ENCODE assay signal across 16 cellular contexts in genomic region chr1:61455400-61455799, GRCh38.
A peak's percentile ranks its signal among the peaks of the same experiment; 100 is the strongest.
DNase-seq lines count a peak whose midpoint lies in the region; ATAC-seq and TF ChIP-seq lines count a peak whose summit lies in the region.
"Had no signal": no experiment of that assay in that cellular context is flagged by ENCODE, and none has a peak within 500 bp of the region (broad histone marks: within the 10 kb centered on the region; RNA-seq: fewer than 3 reads in every experiment).

No MANE protein-coding gene starts in this region.

- intact Hi-C loops in activated CD8-positive, alpha-beta T cell treated with anti-CD3 and anti-CD28 coated beads for 36 hours (cut with micrococcal nuclease) = no loop called here

- no peak overlapping the region for H3K4me3 Mint-ChIP-seq in activated CD8-positive, alpha-beta T cell treated with anti-CD3 and anti-CD28 coated beads for 36 hours
- no peak overlapping the region for H3K4me3 Mint-ChIP-seq in activated CD8-positive, alpha-beta T cell treated with anti-CD3 and anti-CD28 coated beads, Interleukin-2, amount 10 ng/mL, durations not matched to agents 7 days and 5 days
- H3K4me3 Mint-ChIP-seq in T-helper 17 cell = no peak overlapping the region
- no peak overlapping the region for H3K4me3 Mint-ChIP-seq in activated CD4-positive, alpha-beta T cell treated with anti-CD3 and anti-CD28 coated beads, Interleukin-2, amount 10 ng/mL, durations not matched to agents 7 days and 5 days
- H3K4me3 Mint-ChIP-seq: CD4-positive, alpha-beta T cell had no signal

- H3K4me3 ChIP-seq in thoracic aorta = no peak overlapping the region

- H3K9me3 Mint-ChIP-seq in activated CD8-positive, alpha-beta T cell treated with anti-CD3 and anti-CD28 coated beads for 36 hours = no peaks in the 10 kb centered on the region
- no peaks in the 10 kb centered on the region for H3K9me3 Mint-ChIP-seq in activated CD8-positive, alpha-beta T cell treated with anti-CD3 and anti-CD28 coated beads, Interleukin-2, amount 10 ng/mL, durations not matched to agents 7 days and 5 days (ENCODE audit: insufficient read depth)
- no peaks in the 10 kb centered on the region for H3K9me3 Mint-ChIP-seq in activated CD4-positive, alpha-beta T cell treated with anti-CD3 and anti-CD28 coated beads, Interleukin-2, amount 10 ng/mL, durations not matched to agents 7 days and 5 days
- H3K9me3 Mint-ChIP-seq: CD4-positive, alpha-beta T cell had no signal

- POLR2A ChIA-PET in activated CD8-positive, alpha-beta T cell treated with anti-CD3 and anti-CD28 coated beads for 36 hours (lab: Charles Lee) = no interaction called here
- POLR2A ChIA-PET in activated CD8-positive, alpha-beta T cell treated with anti-CD3 and anti-CD28 coated beads, Interleukin-2, amount 10 ng/mL, durations not matched to agents 7 days and 5 days (lab: Charles Lee) = no interaction called here
- POLR2A ChIA-PET in activated CD4-positive, alpha-beta T cell treated with anti-CD3 and anti-CD28 coated beads, Interleukin-2, amount 10 ng/mL, durations not matched to agents 7 days and 5 days (lab: Charles Lee) = no interaction called here

- H3K9me3 ChIP-seq in T-helper 17 cell (ENCODE audit: control insufficient read depth, low read length, poor library complexity, severe bottlenecking) (no peaks in the 10 kb centered on the region), thoracic aorta (no peaks in the 10 kb centered on the region)

- no peak for ATAC-seq in activated CD8-positive, alpha-beta T cell treated with anti-CD3 and anti-CD28 coated beads for 36 hours
- ATAC-seq in activated CD8-positive, alpha-beta T cell treated with anti-CD3 and anti-CD28 coated beads, Interleukin-2, amount 10 ng/mL, durations not matched to agents 7 days and 5 days = no peak
- ATAC-seq in T-helper 17 cell = no peak
- ATAC-seq in thoracic aorta (ENCODE audit: insufficient number of reproducible peaks, low FRiP score, low read depth) = no peak
- ATAC-seq in GM18867 (IDR thresholded peaks at IDR 0.05; ENCODE audit: unreplicated experiment) = no peak
- ATAC-seq in GM21737 (IDR thresholded peaks at IDR 0.05; ENCODE audit: unreplicated experiment) = no peak
- ATAC-seq: Panc1 had no signal

- peak overlapping the region; percentile 93 to 95 for H3K27ac ChIP-seq in thoracic aorta

- peaks cover 8% of the 10 kb centered on the region for H3K4me1 Mint-ChIP-seq in activated CD8-positive, alpha-beta T cell treated with anti-CD3 and anti-CD28 coated beads for 36 hours (ENCODE audit: low read depth)
- peaks cover 9% of the 10 kb centered on the region for H3K4me1 Mint-ChIP-seq in activated CD8-positive, alpha-beta T cell treated with anti-CD3 and anti-CD28 coated beads, Interleukin-2, amount 10 ng/mL, durations not matched to agents 7 days and 5 days (ENCODE audit: low read depth)
- peaks cover 7% of the 10 kb centered on the region for H3K4me1 Mint-ChIP-seq in T-helper 17 cell
- peaks cover 6% of the 10 kb centered on the region for H3K4me1 Mint-ChIP-seq in activated CD4-positive, alpha-beta T cell treated with anti-CD3 and anti-CD28 coated beads, Interleukin-2, amount 10 ng/mL, durations not matched to agents 7 days and 5 days

- DNase-seq in activated CD8-positive, alpha-beta T cell treated with anti-CD3 and anti-CD28 coated beads for 36 hours = peak; percentile 4
- no peak for DNase-seq in activated CD8-positive, alpha-beta T cell treated with anti-CD3 and anti-CD28 coated beads, Interleukin-2, amount 10 ng/mL, durations not matched to agents 7 days and 5 days
- no peak for DNase-seq in T-helper 17 cell
- DNase-seq in left kidney (ENCODE audit: low read depth, low spot score) = peak; percentile 30
- DNase-seq in thoracic aorta (ENCODE audit: low spot score) = no peak
- DNase-seq in activated CD4-positive, alpha-beta T cell treated with anti-CD3 and anti-CD28 coated beads, Interleukin-2, amount 10 ng/mL, durations not matched to agents 7 days and 5 days = no peak
- DNase-seq: CD4-positive, alpha-beta T cell; HCEC 1CT; Karpas-422; NCI-H1436 treated with DMSO at 0.1 percent for 48 hours; NCI-H2081 treated with DMSO at 0.1 percent for 48 hours; NCI-H69; SHP77 had no signal

- no peaks in the 10 kb centered on the region for H3K27me3 Mint-ChIP-seq in activated CD8-positive, alpha-beta T cell treated with anti-CD3 and anti-CD28 coated beads for 36 hours
- H3K27me3 Mint-ChIP-seq in activated CD8-positive, alpha-beta T cell treated with anti-CD3 and anti-CD28 coated beads, Interleukin-2, amount 10 ng/mL, durations not matched to agents 7 days and 5 days (ENCODE audit: low read depth) = peaks cover 3% of the 10 kb centered on the region
- no peaks in the 10 kb centered on the region for H3K27me3 Mint-ChIP-seq in T-helper 17 cell
- H3K27me3 Mint-ChIP-seq in activated CD4-positive, alpha-beta T cell treated with anti-CD3 and anti-CD28 coated beads, Interleukin-2, amount 10 ng/mL, durations not matched to agents 7 days and 5 days = peaks cover 2% of the 10 kb centered on the region
- H3K27me3 Mint-ChIP-seq: CD4-positive, alpha-beta T cell had no signal

- no peak overlapping the region for H3K27ac Mint-ChIP-seq in activated CD8-positive, alpha-beta T cell treated with anti-CD3 and anti-CD28 coated beads for 36 hours
- no peak overlapping the region for H3K27ac Mint-ChIP-seq in activated CD8-positive, alpha-beta T cell treated with anti-CD3 and anti-CD28 coated beads, Interleukin-2, amount 10 ng/mL, durations not matched to agents 7 days and 5 days
- H3K27ac Mint-ChIP-seq in T-helper 17 cell = peak overlapping the region; percentile 81
- H3K27ac Mint-ChIP-seq in activated CD4-positive, alpha-beta T cell treated with anti-CD3 and anti-CD28 coated beads, Interleukin-2, amount 10 ng/mL, durations not matched to agents 7 days and 5 days = no peak overlapping the region
- H3K27ac Mint-ChIP-seq: CD4-positive, alpha-beta T cell had no signal

- CTCF ChIA-PET in activated CD8-positive, alpha-beta T cell treated with anti-CD3 and anti-CD28 coated beads for 36 hours (lab: Charles Lee) = no interaction called here
- CTCF ChIA-PET in activated CD8-positive, alpha-beta T cell treated with anti-CD3 and anti-CD28 coated beads, Interleukin-2, amount 10 ng/mL, durations not matched to agents 7 days and 5 days (lab: Charles Lee) = no interaction called here
- CTCF ChIA-PET in activated CD4-positive, alpha-beta T cell treated with anti-CD3 and anti-CD28 coated beads, Interleukin-2, amount 10 ng/mL, durations not matched to agents 7 days and 5 days (lab: Charles Lee) = no interaction called here

- no peak for TF ChIP-seq CTCF in activated CD8-positive, alpha-beta T cell treated with anti-CD3 and anti-CD28 coated beads for 36 hours (IDR thresholded peaks at IDR 0.05)
- TF ChIP-seq CTCF in thoracic aorta (IDR thresholded peaks at IDR 0.05) = no peak

- H3K27me3 ChIP-seq in thoracic aorta (replicated peaks; ENCODE audit: insufficient read depth) = no peaks in the 10 kb centered on the region

- peaks cover 24 to 65% of the 10 kb centered on the region in 2 donors for H3K4me1 ChIP-seq in thoracic aorta (ENCODE audit: control insufficient read depth in 1 of 2, low read depth in 2 of 2)

- H3K36me3 Mint-ChIP-seq in activated CD8-positive, alpha-beta T cell treated with anti-CD3 and anti-CD28 coated beads for 36 hours (ENCODE audit: low read depth) = no peaks in the 10 kb centered on the region
- H3K36me3 Mint-ChIP-seq in activated CD8-positive, alpha-beta T cell treated with anti-CD3 and anti-CD28 coated beads, Interleukin-2, amount 10 ng/mL, durations not matched to agents 7 days and 5 days (ENCODE audit: low read depth) = no peaks in the 10 kb centered on the region
- peaks cover 6% of the 10 kb centered on the region for H3K36me3 Mint-ChIP-seq in T-helper 17 cell (ENCODE audit: low read depth)
- no peaks in the 10 kb centered on the region for H3K36me3 Mint-ChIP-seq in activated CD4-positive, alpha-beta T cell treated with anti-CD3 and anti-CD28 coated beads, Interleukin-2, amount 10 ng/mL, durations not matched to agents 7 days and 5 days (ENCODE audit: low read depth)

- H3K36me3 ChIP-seq in thoracic aorta = peaks cover 6% of the 10 kb centered on the region

Comparison
In these comparisons a context has a peak if more than half of its experiments do, and no peak if none do; other contexts are left out.
1. DNase-seq: peak in activated CD8-positive, alpha-beta T cell treated with anti-CD3 and anti-CD28 coated beads for 36 hours (single experiment) and left kidney (single experiment); none in activated CD8-positive, alpha-beta T cell treated with anti-CD3 and anti-CD28 coated beads, Interleukin-2, amount 10 ng/mL, durations not matched to agents 7 days and 5 days (single experiment), T-helper 17 cell (0 of 3), thoracic aorta (single experiment) and activated CD4-positive, alpha-beta T cell treated with anti-CD3 and anti-CD28 coated beads, Interleukin-2, amount 10 ng/mL, durations not matched to agents 7 days and 5 days (single experiment).